Comparison of ENCODE assay signal across 9 cellular contexts in the genomic region with DNA sequence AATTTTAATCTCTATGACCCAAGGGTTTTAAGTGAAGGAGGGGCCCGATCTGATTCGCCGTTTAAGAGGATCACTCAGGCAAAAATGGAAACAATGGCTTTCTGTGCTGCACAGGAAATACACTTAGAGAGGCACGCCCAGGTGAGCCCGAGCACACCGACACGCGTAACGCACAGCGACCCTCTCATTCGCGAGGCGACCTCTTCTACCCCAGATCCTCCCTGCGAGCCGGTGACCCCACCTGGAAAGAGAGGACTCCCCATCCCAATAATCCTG. TPM values are rescaled to one million over a fixed set of nuclear protein-coding genes. Genes with fewer than 3 reads are reported as not detected.
DNase-seq lines count a peak whose midpoint lies in the region; ATAC-seq and TF ChIP-seq lines count a peak whose summit lies in the region.
"Had no signal": no experiment of that assay in that cellular context is flagged by ENCODE, and none has a peak within 500 bp of the region (broad histone marks: within the 10 kb centered on the region; RNA-seq: fewer than 3 reads in every experiment).

No MANE protein-coding gene starts in this region.

- peaks cover 0 to 12% of the 10 kb centered on the region in 2 donors for H3K36me3 Mint-ChIP-seq in CD4-positive, alpha-beta memory T cell

- H3K4me2 ChIP-seq in Karpas-422 (ENCODE audit: low read depth, low read length, poor library complexity, severe bottlenecking) (peak overlapping the region; percentile 95), neural cell (ENCODE audit: low read length) (peak overlapping the region; percentile 48)

- TF ChIP-seq CTCF in choroid plexus epithelial cell (conservative IDR thresholded peaks at IDR 0.05; ENCODE audit: low read depth, low read length), result no peak
- no peak for TF ChIP-seq CTCF in neural cell (IDR thresholded peaks at IDR 0.05; ENCODE audit: poor library complexity, severe bottlenecking)

- H3K4me3 Mint-ChIP-seq in CD4-positive, alpha-beta memory T cell, result peak overlapping the region; percentile 91 to 98 (median 94)

- intact Hi-C loops in CD4-positive, alpha-beta memory T cell (cut with micrococcal nuclease), result loop anchor here (1.0 to 2.0 kb wide), 6 partner anchors 14 to 250 kb away; a partner anchor contains a TSS

- POLR2A ChIA-PET in CD4-positive, alpha-beta memory T cell (lab: Charles Lee; ENCODE audit: partially characterized antibody), result interaction anchor here (1.1 to 10.7 kb wide), 10 partner anchors 11 to 123 kb away, joined by 3 to 227 read pairs (median 4); a partner anchor contains a TSS

- H3F3A ChIP-seq in neural cell (ENCODE audit: insufficient read depth, low read length, poor library complexity, severe bottlenecking), result no peaks in the 10 kb centered on the region

- H3K36me3 ChIP-seq in CD4-positive, alpha-beta memory T cell (ENCODE audit: insufficient read depth, low read length), result peaks cover 3% of the 10 kb centered on the region
- no peaks in the 10 kb centered on the region for H3K36me3 ChIP-seq in Karpas-422 (ENCODE audit: insufficient read depth, low read length)
- no peaks in the 10 kb centered on the region for H3K36me3 ChIP-seq in neural cell (ENCODE audit: insufficient read depth, low read length)

- H3K9ac ChIP-seq in Karpas-422 (ENCODE audit: low read length) (peak overlapping the region; percentile 74), neural cell (ENCODE audit: low read length) (peak overlapping the region; percentile 20)

- H3K27me3 ChIP-seq in CD4-positive, alpha-beta memory T cell (ENCODE audit: insufficient read depth, low read length), result no peaks in the 10 kb centered on the region
- H3K27me3 ChIP-seq in Karpas-422 (ENCODE audit: low read length) (no peaks in the 10 kb centered on the region), neural cell (ENCODE audit: insufficient read depth, low read depth, low read length) (peaks cover 32% of the 10 kb centered on the region)

- peak in 1 of 5 donors; percentile 80 for DNase-seq in CD4-positive, alpha-beta memory T cell
- DNase-seq in Karpas-422 (peak; percentile 73), choroid plexus epithelial cell (ENCODE audit: low read depth) (no peak), cortex of kidney (lab: John Stamatoyannopoulos, UW) (no peak), mesenteric fat pad (ENCODE audit: low spot score) (no peak), DMS 273 (lab: John Stamatoyannopoulos, UW; ENCODE audit: unreplicated experiment) (no peak)

- H3K79me2 ChIP-seq in Karpas-422 (ENCODE audit: low read length) (no peaks in the 10 kb centered on the region), neural cell (replicated peaks; ENCODE audit: insufficient read depth, low read length) (no peaks in the 10 kb centered on the region)

- H2AFZ ChIP-seq in Karpas-422 (ENCODE audit: low read length), result peak overlapping the region; percentile 95
- H2AFZ ChIP-seq in neural cell (ENCODE audit: low read depth, low read length), result no peak overlapping the region

- H3K27me3 Mint-ChIP-seq in CD4-positive, alpha-beta memory T cell, result no peaks in the 10 kb centered on the region

- TF ChIP-seq RAD21 in neural cell (conservative IDR thresholded peaks at IDR 0.05), result no peak

- CTCF ChIA-PET in CD4-positive, alpha-beta memory T cell (lab: Charles Lee; ENCODE audit: partially characterized antibody), result interaction anchor here (0.7 to 2.4 kb wide), 5 partner anchors 29 to 250 kb away, joined by 3 to 7 read pairs (median 5); no protein-coding TSS in a partner anchor

- no peaks in the 10 kb centered on the region for H3K9me2 ChIP-seq in Karpas-422 (replicated peaks; ENCODE audit: insufficient read depth, low read length)
- no peaks in the 10 kb centered on the region for H3K9me2 ChIP-seq in neural cell (ENCODE audit: insufficient read depth, low read length)

- H3K9me3 ChIP-seq in CD4-positive, alpha-beta memory T cell (ENCODE audit: control insufficient read depth in 1 of 2, low read length in 2 of 2), result no peaks in the 10 kb centered on the region
- H3K9me3 ChIP-seq in Karpas-422 (ENCODE audit: low read length), result no peaks in the 10 kb centered on the region
- H3K9me3 ChIP-seq in neural cell (ENCODE audit: low read length), result no peaks in the 10 kb centered on the region

- no peaks in the 10 kb centered on the region for H4K20me1 ChIP-seq in Karpas-422 (ENCODE audit: insufficient read depth, low read depth, low read length)
- no peaks in the 10 kb centered on the region for H4K20me1 ChIP-seq in neural cell (ENCODE audit: insufficient read depth)

- peak overlapping the region; percentile 63 to 80 for H3K4me3 ChIP-seq in CD4-positive, alpha-beta memory T cell (ENCODE audit: low read length in 2 of 2)
- H3K4me3 ChIP-seq in Karpas-422 (ENCODE audit: low read length) (peak overlapping the region; percentile 78), choroid plexus epithelial cell (ENCODE audit: low read depth, low read length) (peak overlapping the region; percentile 20), neural cell (ENCODE audit: low read length) (peak overlapping the region; percentile 63)

- no peaks in the 10 kb centered on the region for H3K9me3 Mint-ChIP-seq in CD4-positive, alpha-beta memory T cell

- no peak for TF ChIP-seq EP300 in neural cell (conservative IDR thresholded peaks at IDR 0.05; ENCODE audit: poor library complexity, severe bottlenecking)

- H3K27ac ChIP-seq in CD4-positive, alpha-beta memory T cell (ENCODE audit: low read depth, low read length), result peak overlapping the region; percentile 97
- H3K27ac ChIP-seq in Karpas-422 (ENCODE audit: low read length) (no peak overlapping the region), neural cell (ENCODE audit: low read length) (no peak overlapping the region)

- H3K4me1 ChIP-seq in CD4-positive, alpha-beta memory T cell (ENCODE audit: insufficient read depth, low read length), result peaks cover 49% of the 10 kb centered on the region
- H3K4me1 ChIP-seq in Karpas-422 (ENCODE audit: low read length), result peaks cover 26% of the 10 kb centered on the region

- H3K27ac Mint-ChIP-seq in CD4-positive, alpha-beta memory T cell, result peak overlapping the region; percentile 89 to 99 (median 96)

- ATAC-seq in GM21390 (IDR thresholded peaks at IDR 0.05; ENCODE audit: unreplicated experiment), result peak; percentile 12

- H3K4me1 Mint-ChIP-seq in CD4-positive, alpha-beta memory T cell, result peaks cover 28 to 63% (median 39%) of the 10 kb centered on the region in 4 donors

TF ChIP-seq in neural cell, 6 proteins besides CTCF, POLR2A, EP300 and RAD21 (continues in another document):
- TF ChIP-seq MXI1 (conservative IDR thresholded peaks at IDR 0.05; ENCODE audit: poor library complexity, severe bottlenecking) (no peak), EZH2 (IDR thresholded peaks at IDR 0.05; ENCODE audit: borderline replicate concordance, insufficient read depth, low read length, poor library complexity, severe bottlenecking) (no peak), TAF1 (IDR thresholded peaks at IDR 0.05; ENCODE audit: low read depth) (no peak), POLR2AphosphoS5 (IDR thresholded peaks at IDR 0.05) (no peak)
- TF ChIP-seq, protein P1, sequence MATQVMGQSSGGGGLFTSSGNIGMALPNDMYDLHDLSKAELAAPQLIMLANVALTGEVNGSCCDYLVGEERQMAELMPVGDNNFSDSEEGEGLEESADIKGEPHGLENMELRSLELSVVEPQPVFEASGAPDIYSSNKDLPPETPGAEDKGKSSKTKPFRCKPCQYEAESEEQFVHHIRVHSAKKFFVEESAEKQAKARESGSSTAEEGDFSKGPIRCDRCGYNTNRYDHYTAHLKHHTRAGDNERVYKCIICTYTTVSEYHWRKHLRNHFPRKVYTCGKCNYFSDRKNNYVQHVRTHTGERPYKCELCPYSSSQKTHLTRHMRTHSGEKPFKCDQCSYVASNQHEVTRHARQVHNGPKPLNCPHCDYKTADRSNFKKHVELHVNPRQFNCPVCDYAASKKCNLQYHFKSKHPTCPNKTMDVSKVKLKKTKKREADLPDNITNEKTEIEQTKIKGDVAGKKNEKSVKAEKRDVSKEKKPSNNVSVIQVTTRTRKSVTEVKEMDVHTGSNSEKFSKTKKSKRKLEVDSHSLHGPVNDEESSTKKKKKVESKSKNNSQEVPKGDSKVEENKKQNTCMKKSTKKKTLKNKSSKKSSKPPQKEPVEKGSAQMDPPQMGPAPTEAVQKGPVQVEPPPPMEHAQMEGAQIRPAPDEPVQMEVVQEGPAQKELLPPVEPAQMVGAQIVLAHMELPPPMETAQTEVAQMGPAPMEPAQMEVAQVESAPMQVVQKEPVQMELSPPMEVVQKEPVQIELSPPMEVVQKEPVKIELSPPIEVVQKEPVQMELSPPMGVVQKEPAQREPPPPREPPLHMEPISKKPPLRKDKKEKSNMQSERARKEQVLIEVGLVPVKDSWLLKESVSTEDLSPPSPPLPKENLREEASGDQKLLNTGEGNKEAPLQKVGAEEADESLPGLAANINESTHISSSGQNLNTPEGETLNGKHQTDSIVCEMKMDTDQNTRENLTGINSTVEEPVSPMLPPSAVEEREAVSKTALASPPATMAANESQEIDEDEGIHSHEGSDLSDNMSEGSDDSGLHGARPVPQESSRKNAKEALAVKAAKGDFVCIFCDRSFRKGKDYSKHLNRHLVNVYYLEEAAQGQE (IDR thresholded peaks at IDR 0.05; ENCODE audit: borderline replicate concordance), result no peak

RNA-seq across cellular contexts. Expression of a gene that starts 0.2 kb away (rescaled TPM):
- total RNA-seq in CD4-positive, alpha-beta memory T cell, result 10 to 100 TPM; 59.3 to 64.3 TPM
- 10 to 100 TPM; 26.9 to 37.9 TPM for polyA plus RNA-seq in CD4-positive, alpha-beta memory T cell
- 3.3 and 18.9 TPM in 2 replicates for total RNA-seq in Karpas-422 (2014; rRNA removed; shearing (Covaris generic); ENCODE audit: low replicate concordance)
- polyA plus RNA-seq in neural cell, result 3.6 TPM in 1 of 2 replicates, not detected in the other
- 0.35 TPM in 1 of 2 replicates, not detected in the other for polyA minus RNA-seq in neural cell
- total RNA-seq in mesenteric fat pad, result 0.55 TPM

RNA-seq across cellular contexts. Expression of a gene that starts 5.5 kb away (rescaled TPM):
- 10 to 100 TPM; 82.5 to 87.6 TPM for total RNA-seq in CD4-positive, alpha-beta memory T cell
- polyA plus RNA-seq in CD4-positive, alpha-beta memory T cell, result 10 to 100 TPM; 16.0 to 23.9 TPM
- total RNA-seq in Karpas-422 (2014; rRNA removed; shearing (Covaris generic); ENCODE audit: low replicate concordance), result 46.0 and 85.2 TPM in 2 replicates
- not detected in 2 replicates for polyA plus RNA-seq in neural cell
- not detected in 2 replicates for polyA minus RNA-seq in neural cell
- total RNA-seq in mesenteric fat pad, result 16.4 TPM
- total RNA-seq: lung microvascular endothelial cell had no signal

RNA-seq across cellular contexts. Expression of a gene that starts 27.5 kb away (rescaled TPM):
- 1 to 10 TPM; 6.1 to 6.5 TPM for total RNA-seq in CD4-positive, alpha-beta memory T cell
- 1 to 10 TPM; 1.1 to 2.0 TPM for polyA plus RNA-seq in CD4-positive, alpha-beta memory T cell
- total RNA-seq in Karpas-422 (2014; rRNA removed; shearing (Covaris generic); ENCODE audit: low replicate concordance), result 6.5 and 15.7 TPM in 2 replicates
- polyA plus RNA-seq in neural cell, result 0.76 TPM in 2 replicates
- 0.97 and 1.2 TPM in 2 replicates for polyA minus RNA-seq in neural cell
- 88.3 TPM for total RNA-seq in mesenteric fat pad

RNA-seq across cellular contexts. Expression of a gene that starts 29.6 kb away (rescaled TPM):
- total RNA-seq in CD4-positive, alpha-beta memory T cell, result 10 to 100 TPM; 75.6 to 85.3 TPM
- 100 to 1,000 TPM in 1 of 2 donors, 10 to 100 TPM in 1; 99.2 to 183 TPM for polyA plus RNA-seq in CD4-positive, alpha-beta memory T cell
- total RNA-seq in Karpas-422 (2014; rRNA removed; shearing (Covaris generic); ENCODE audit: low replicate concordance), result 34.7 and 41.8 TPM in 2 replicates
- 24.6 and 44.5 TPM in 2 replicates for polyA plus RNA-seq in neural cell
- 15.3 and 15.8 TPM in 2 replicates for polyA minus RNA-seq in neural cell
- 55.4 TPM for total RNA-seq in mesenteric fat pad

RNA-seq across cellular contexts. Expression of a gene that starts 46.6 kb away (rescaled TPM):
- total RNA-seq in CD4-positive, alpha-beta memory T cell, result 1 to 10 TPM; 1.5 to 2.2 TPM
- not detected for polyA plus RNA-seq in CD4-positive, alpha-beta memory T cell
- not detected in 2 replicates for total RNA-seq in Karpas-422 (2014; rRNA removed; shearing (Covaris generic); ENCODE audit: low replicate concordance)
- polyA plus RNA-seq in neural cell, result not detected in 2 replicates
- polyA minus RNA-seq in neural cell, result not detected in 2 replicates
- total RNA-seq in mesenteric fat pad, result 1,009 TPM

Comparison
In these comparisons a context has a peak if more than half of its experiments do, and no peak if none do; other contexts are left out.
1. H3K4me3 ChIP-seq: peak in every context shown above with its lines; median percentile 78 in Karpas-422; 72 in CD4-positive, alpha-beta memory T cell; 63 in neural cell; 20 in choroid plexus epithelial cell.